Comparison of ENCODE assay signal across 16 cellular contexts in the genomic region with DNA sequence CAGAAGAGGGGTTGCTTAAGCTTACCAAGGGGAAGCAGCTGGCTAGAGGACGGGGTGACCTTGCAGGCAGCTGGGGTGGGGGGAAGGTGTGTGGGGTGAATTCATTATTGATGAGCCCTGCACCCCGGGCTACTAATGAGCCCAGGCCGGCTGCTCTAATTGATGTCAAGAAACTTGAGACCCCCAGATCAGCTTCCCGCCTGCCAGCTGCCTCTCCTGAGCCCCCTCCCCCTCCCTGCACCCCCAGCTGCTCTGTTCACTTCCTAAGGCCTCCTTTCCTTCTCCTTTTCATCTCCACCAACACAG. TPM values are rescaled to one million over a fixed set of nuclear protein-coding genes. Genes with fewer than 3 reads are reported as not detected.
A peak's percentile ranks its signal among the peaks of the same experiment; 100 is the strongest.
DNase-seq lines count a peak whose midpoint lies in the region; FAIRE-seq and TF ChIP-seq lines count a peak whose summit lies in the region.
"Had no signal": no experiment of that assay in that cellular context is flagged by ENCODE, and none has a peak within 500 bp of the region (broad histone marks: within the 10 kb centered on the region; RNA-seq: fewer than 3 reads in every experiment).

No MANE protein-coding gene starts in this region.

- no peak overlapping the region for H3K4me2 ChIP-seq in keratinocyte (ENCODE audit: control insufficient read depth, extremely low read depth, insufficient read depth, low read depth, low read length)

- no peaks in the 10 kb centered on the region for H4K20me1 ChIP-seq in keratinocyte (ENCODE audit: control insufficient read depth, extremely low read depth, insufficient read depth, low read length)

- H3K36me3 ChIP-seq in keratinocyte (ENCODE audit: control insufficient read depth in 2 of 2, extremely low read depth in 1 of 2, insufficient read depth in 2 of 2, low read length in 2 of 2) (peaks cover 22 to 44% of the 10 kb centered on the region in 2 experiments), tibial artery (peaks cover 41 to 52% (median 50%) of the 10 kb centered on the region in 3 donors)

- H3K27ac ChIP-seq in RWPE1 (peak overlapping the region; percentile 87), keratinocyte (ENCODE audit: control insufficient read depth, insufficient read depth, low read length) (peak overlapping the region; percentile 10), tibial artery (peak overlapping the region; percentile 0 to 36)

- TF ChIP-seq CTCF in RWPE1 (conservative IDR thresholded peaks at IDR 0.05; ENCODE audit: low read depth) (no peak), keratinocyte (optimal IDR thresholded peaks at IDR 0.05 in 1 of 3, IDR thresholded peaks at IDR 0.05 in 1 of 3, conservative IDR thresholded peaks at IDR 0.05 in 1 of 3; ENCODE audit: extremely low read depth in 1 of 3, insufficient read depth in 2 of 3, low read length in 3 of 3) (no peak), tibial artery (IDR thresholded peaks at IDR 0.05) (no peak)

- DNase-seq in NCI-H1436 (lab: John Stamatoyannopoulos, UW): peak; percentile 11
- no peak for DNase-seq in NCI-H1436 treated with DMSO at 0.1 percent for 48 hours (lab: John Stamatoyannopoulos, UW)
- no peak for DNase-seq in RWPE1 (ENCODE audit: low spot score)
- DNase-seq in keratinocyte (ENCODE audit: low read depth, low spot score): no peak
- DNase-seq in tibial artery: no peak
- no peak for DNase-seq in RPMI8226
- DNase-seq in KG1 (lab: John Stamatoyannopoulos, UW): no peak
- no peak for DNase-seq in AML-193 (lab: John Stamatoyannopoulos, UW)
- DNase-seq: CD4-positive, CD25-positive, alpha-beta regulatory T cell; DMS53; heart left ventricle; NCI-H1417 treated with DMSO at 0.1 percent for 48 hours; small intestine; stimulated activated CD4-positive, alpha-beta T cell treated with anti-CD3 and anti-CD28 coated beads, Interleukin-4, amount 100 ng/mL, for 4 hours; substantia nigra had no signal

- CTCF ChIA-PET in RWPE1 (lab: Yijun Ruan, JAX): interaction anchor here (0.6 to 1.9 kb wide), 6 partner anchors 11 to 106 kb away, joined by 3 to 9 read pairs (median 3); no protein-coding TSS in a partner anchor

- no peak overlapping the region for H3K9ac ChIP-seq in keratinocyte (ENCODE audit: control insufficient read depth, extremely low read depth, insufficient read depth, low read length)

- POLR2A ChIA-PET in RWPE1 (lab: Yijun Ruan, JAX; ENCODE audit: low non-redundant PET): no interaction called here

- H3K79me2 ChIP-seq in keratinocyte (ENCODE audit: control insufficient read depth, insufficient read depth, low read length): peaks cover 25% of the 10 kb centered on the region

- H2AFZ ChIP-seq in keratinocyte (ENCODE audit: control insufficient read depth, low read length): no peak overlapping the region

- peaks cover 50% of the 10 kb centered on the region for H3K4me1 ChIP-seq in keratinocyte (ENCODE audit: control insufficient read depth, extremely low read depth, insufficient read depth, low read length)
- peaks cover 0 to 21% (median 9%) of the 10 kb centered on the region in 4 donors for H3K4me1 ChIP-seq in tibial artery

- H3K4me3 ChIP-seq in keratinocyte (ENCODE audit: control insufficient read depth in 2 of 3, extremely low read depth in 1 of 3, insufficient read depth in 2 of 3, low read depth in 1 of 3, low read length in 3 of 3) (no peak overlapping the region), tibial artery (no peak overlapping the region)
- H3K4me3 ChIP-seq: heart left ventricle had no signal

- H3K9me3 ChIP-seq in keratinocyte (ENCODE audit: control insufficient read depth, low read depth, low read length) (no peaks in the 10 kb centered on the region), tibial artery (no peaks in the 10 kb centered on the region)
- H3K9me3 ChIP-seq: heart left ventricle had no signal

- intact Hi-C loops in tibial artery (cut with DNase I; ENCODE audit: low total_unique reads): no loop called here

- no peaks in the 10 kb centered on the region for H3K9me1 ChIP-seq in keratinocyte (ENCODE audit: control insufficient read depth, extremely low read depth, insufficient read depth, low read length)

- no peak for FAIRE-seq in keratinocyte (lab: Jason Lieb, UNC)
- FAIRE-seq: bronchial epithelial cell, small intestine had no signal

- H3K27me3 ChIP-seq in keratinocyte (ENCODE audit: control insufficient read depth, extremely low read depth, insufficient read depth, low read length) (no peaks in the 10 kb centered on the region), tibial artery (no peaks in the 10 kb centered on the region)
- H3K27me3 ChIP-seq: heart left ventricle had no signal

- dilution Hi-C loops in keratinocyte (cut with MboI; ENCODE audit: extremely low pct_ligation_motif_present, low sequenced_read_pairs): no loop called here

RNA-seq across cellular contexts. Expression of gene ZNF385A, which starts 8.8 kb away (rescaled TPM):
- 11.4 to 20.1 TPM (median 13.3 TPM) in 3 replicates for polyA plus RNA-seq in keratinocyte
- 64.8 TPM for polyA plus RNA-seq in keratinocyte (2011; ENCODE audit: low read depth)
- polyA plus RNA-seq in keratinocyte (2011; cell fraction: cytosol; rRNA removed): 18.1 and 42.4 TPM in 2 replicates
- polyA plus RNA-seq in keratinocyte (2011; cell fraction: nucleus; rRNA removed): 25.2 and 35.8 TPM in 2 replicates
- polyA plus RNA-seq in keratinocyte (2012; ENCODE audit: low replicate concordance): 77.0 and 80.7 TPM in 2 replicates
- polyA minus RNA-seq in keratinocyte: 16.2 to 88.2 TPM (median 23.5 TPM) in 3 replicates
- polyA minus RNA-seq in keratinocyte (2011; cell fraction: cytosol; rRNA and poly(A)+ RNA removed): 58.1 TPM
- polyA minus RNA-seq in keratinocyte (2011; cell fraction: nucleus; rRNA and poly(A)+ RNA removed): 26.4 and 36.5 TPM in 2 replicates

RNA-seq across cellular contexts. Expression of gene ITGA5, which starts 25.8 kb away (rescaled TPM):
- 47.9 to 107 TPM (median 68.0 TPM) in 3 replicates for polyA plus RNA-seq in keratinocyte
- 14.5 TPM for polyA plus RNA-seq in keratinocyte (2011; ENCODE audit: low read depth)
- 25.2 and 31.4 TPM in 2 replicates for polyA plus RNA-seq in keratinocyte (2011; cell fraction: cytosol; rRNA removed)
- 168 and 190 TPM in 2 replicates for polyA plus RNA-seq in keratinocyte (2011; cell fraction: nucleus; rRNA removed)
- 38.3 and 109 TPM in 2 replicates for polyA plus RNA-seq in keratinocyte (2012; ENCODE audit: low replicate concordance)
- 127 to 228 TPM (median 141 TPM) in 3 replicates for polyA minus RNA-seq in keratinocyte
- 88.1 TPM for polyA minus RNA-seq in keratinocyte (2011; cell fraction: cytosol; rRNA and poly(A)+ RNA removed)
- polyA minus RNA-seq in keratinocyte (2011; cell fraction: nucleus; rRNA and poly(A)+ RNA removed): 246 and 280 TPM in 2 replicates

RNA-seq across cellular contexts. Expression of gene GPR84, which starts 29.0 kb away (rescaled TPM):
- 0.08 to 0.17 TPM (median 0.12 TPM) in 3 replicates for polyA plus RNA-seq in keratinocyte
- polyA plus RNA-seq in keratinocyte (2011; ENCODE audit: low read depth): 0.39 TPM
- not detected in 2 replicates for polyA plus RNA-seq in keratinocyte (2011; cell fraction: cytosol; rRNA removed)
- polyA plus RNA-seq in keratinocyte (2011; cell fraction: nucleus; rRNA removed): 1.2 and 1.7 TPM in 2 replicates
- polyA plus RNA-seq in keratinocyte (2012; ENCODE audit: low replicate concordance): 0.07 and 0.93 TPM in 2 replicates
- 0.70 TPM in 1 of 3 replicates, not detected in the others for polyA minus RNA-seq in keratinocyte
- polyA minus RNA-seq in keratinocyte (2011; cell fraction: cytosol; rRNA and poly(A)+ RNA removed): not detected
- polyA minus RNA-seq in keratinocyte (2011; cell fraction: nucleus; rRNA and poly(A)+ RNA removed): 0.21 and 0.39 TPM in 2 replicates
- polyA plus RNA-seq: CD4-positive, CD25-positive, alpha-beta regulatory T cell had no signal

Comparison
In these comparisons a context has a peak if more than half of its experiments do, and no peak if none do; other contexts are left out.
1. H3K27ac ChIP-seq: peak in every context shown above with its lines; median percentile 87 in RWPE1; 18 in tibial artery; 10 in keratinocyte.